ENCODE assay signal across 8 cellular contexts in genomic region chr5:147403659-147404640, GRCh38.
DNase-seq lines count a peak whose midpoint lies in the region; ATAC-seq, FAIRE-seq and TF ChIP-seq lines count a peak whose summit lies in the region.

No MANE protein-coding gene starts in this region.

- H4K20me1 ChIP-seq in GM23338 (replicated peaks; ENCODE audit: insufficient read depth) (peaks cover 37% of the 10 kb centered on the region), HepG2 (ENCODE audit: insufficient read depth, low read length) (no peaks in the 10 kb centered on the region)

- peak; percentile 94 for DNase-seq in GM04504 (ENCODE audit: low read depth)
- DNase-seq in GM23338 (ENCODE audit: low spot score): no peak
- DNase-seq in Kasumi-1 (lab: John Stamatoyannopoulos, UW): peak; percentile 75 to 77
- peak; percentile 97 for DNase-seq in choroid plexus epithelial cell (ENCODE audit: low read depth)
- no peak for DNase-seq in NCI-H345 (lab: John Stamatoyannopoulos, UW)
- no peak for DNase-seq in HepG2 (ENCODE audit: low spot score)
- DNase-seq in activated T-cell treated with anti-CD3 and anti-CD28 coated beads, Interleukin-2, amount 50 U/mL, for 4 hours: no peak

- H3K4me1 ChIP-seq in GM23338 (ENCODE audit: insufficient read depth): no peaks in the 10 kb centered on the region
- H3K4me1 ChIP-seq in mucosa of rectum (ENCODE audit: control insufficient read depth in 2 of 2, insufficient read depth in 2 of 2, low read length in 2 of 2): peaks cover 0 to 3% of the 10 kb centered on the region in 2 donors
- H3K4me1 ChIP-seq in HepG2 (ENCODE audit: insufficient read depth, low read length): no peaks in the 10 kb centered on the region

- H3K27me3 Mint-ChIP-seq in GM23338 (ENCODE audit: insufficient read depth, low read depth, poor library complexity): peaks cover 2% of the 10 kb centered on the region
- H3K27me3 Mint-ChIP-seq in activated T-cell treated with anti-CD3 and anti-CD28 coated beads, Interleukin-2, amount 50 U/mL, for 4 hours (ENCODE audit: low read depth): peaks cover 7% of the 10 kb centered on the region

- H3K36me3 ChIP-seq in GM23338 (ENCODE audit: insufficient read depth) (peaks cover 97% of the 10 kb centered on the region), mucosa of rectum (ENCODE audit: control insufficient read depth in 2 of 2, insufficient read depth in 2 of 2, low read length in 2 of 2) (no peaks in the 10 kb centered on the region), HepG2 (replicated peaks in 1 of 2; ENCODE audit: control insufficient read depth in 1 of 2, insufficient read depth in 2 of 2, low read length in 2 of 2) (no peaks in the 10 kb centered on the region)

- WGBS in HepG2 (ENCODE audit: low lambda C conversion rate): 24% methylated on average over 13 of the region's 15 CpGs

- ATAC-seq in GM23338 (no peak; the same call in 2 of the 3 replicates), HepG2 (no peak)
- no peak for ATAC-seq in activated T-cell treated with anti-CD3 and anti-CD28 coated beads, Interleukin-2, amount 50 U/mL, for 4 hours

- H3K27ac ChIP-seq in GM23338 (ENCODE audit: low read depth) (peak overlapping the region; percentile 64; the same call in 1 of the 2 replicates), mucosa of rectum (ENCODE audit: low read depth in 2 of 2, low read length in 2 of 2) (peak overlapping the region; percentile 53 to 66), HepG2 (ENCODE audit: extremely low read length, insufficient read depth, low read length) (no peak overlapping the region)

- no peak overlapping the region for H2AFZ ChIP-seq in GM23338
- H2AFZ ChIP-seq in HepG2 (ENCODE audit: low read length): no peak overlapping the region

- H3K4me1 Mint-ChIP-seq in GM23338: no peaks in the 10 kb centered on the region
- H3K4me1 Mint-ChIP-seq in activated T-cell treated with anti-CD3 and anti-CD28 coated beads, Interleukin-2, amount 50 U/mL, for 4 hours (ENCODE audit: low read depth): no peaks in the 10 kb centered on the region

- H3K9me2 ChIP-seq in GM23338 (ENCODE audit: insufficient read depth): no peaks in the 10 kb centered on the region

- H3K9ac ChIP-seq in mucosa of rectum (ENCODE audit: low read depth in 1 of 2, low read length in 2 of 2) (no peak overlapping the region), HepG2 (ENCODE audit: insufficient read depth, low read depth, low read length) (no peak overlapping the region)

- TF ChIP-seq CTCF in GM23338 (conservative IDR thresholded peaks at IDR 0.05; ENCODE audit: low read depth in 2 of 2) (no peak), choroid plexus epithelial cell (conservative IDR thresholded peaks at IDR 0.05; ENCODE audit: low read depth, low read length) (no peak), HepG2 (CRISPR knock-in tag; IDR thresholded peaks at IDR 0.05) (no peak)

- H3K79me2 ChIP-seq in GM23338 (replicated peaks; ENCODE audit: insufficient read depth) (0 out of 2 replicates have a peak, but pooled peaks cover 19% of the 10 kb centered on the region), HepG2 (ENCODE audit: insufficient read depth, low read length) (no peaks in the 10 kb centered on the region)

- no peak for TF ChIP-seq POLR2A in HepG2 (IDR thresholded peaks at IDR 0.05; ENCODE audit: insufficient read depth in 1 of 2, low read depth in 2 of 2, low read length in 2 of 2)

- in situ Hi-C loops in HepG2 (cut with HindIII; ENCODE audit: extremely low pct_ligation_motif_present, low pct_unique_long_range_greater_than_20kb): no loop called here

- no peak for TF ChIP-seq EP300 in HepG2 (IDR thresholded peaks at IDR 0.05; ENCODE audit: low read depth in 2 of 2, low read length in 2 of 2)
- no peak for TF ChIP-seq EP300 in HepG2 (CRISPR knock-in tag; IDR thresholded peaks at IDR 0.05; ENCODE audit: borderline replicate concordance)

- peaks cover 96% of the 10 kb centered on the region for H3K36me3 Mint-ChIP-seq in GM23338 (ENCODE audit: low read depth)
- no peaks in the 10 kb centered on the region for H3K36me3 Mint-ChIP-seq in activated T-cell treated with anti-CD3 and anti-CD28 coated beads, Interleukin-2, amount 50 U/mL, for 4 hours (ENCODE audit: insufficient read depth)

- intact Hi-C loops in HepG2 (cut with micrococcal nuclease; ENCODE audit: unreplicated experiment): no loop called here

- no peak overlapping the region for H3K4me3 Mint-ChIP-seq in GM23338
- H3K4me3 Mint-ChIP-seq in activated T-cell treated with anti-CD3 and anti-CD28 coated beads, Interleukin-2, amount 50 U/mL, for 4 hours: no peak overlapping the region

- POLR2A ChIA-PET in HepG2 (lab: Yijun Ruan, JAX): no interaction called here

- H3K27ac Mint-ChIP-seq in GM23338: peak overlapping the region; percentile 63; the same call in 1 of the 2 replicates

- H3K4me3 ChIP-seq in GM23338 (no peak overlapping the region), choroid plexus epithelial cell (ENCODE audit: low read depth, low read length) (no peak overlapping the region), mucosa of rectum (ENCODE audit: low read length in 2 of 2) (no peak overlapping the region), HepG2 (replicated peaks in 1 of 3; ENCODE audit: insufficient read depth in 1 of 3, low read depth in 2 of 3, low read length in 3 of 3) (no peak overlapping the region)

- BruUV-seq in HepG2 (replicated peaks; lab: Mats Ljungman, UMichigan): no TSS peak

- H3K27me3 ChIP-seq in GM23338 (ENCODE audit: insufficient read depth) (no peaks in the 10 kb centered on the region), mucosa of rectum (ENCODE audit: control insufficient read depth in 2 of 2, insufficient read depth in 2 of 2, low read length in 2 of 2) (no peaks in the 10 kb centered on the region), HepG2 (ENCODE audit: control insufficient read depth in 1 of 2, insufficient read depth in 2 of 2, low read length in 2 of 2) (no peaks in the 10 kb centered on the region)

- H3K9me3 Mint-ChIP-seq in GM23338: no peaks in the 10 kb centered on the region
- no peaks in the 10 kb centered on the region for H3K9me3 Mint-ChIP-seq in activated T-cell treated with anti-CD3 and anti-CD28 coated beads, Interleukin-2, amount 50 U/mL, for 4 hours

- H3F3A ChIP-seq in GM23338 (replicated peaks; ENCODE audit: low read depth): peaks cover 27% of the 10 kb centered on the region

- no peak for FAIRE-seq in HepG2 (lab: Jason Lieb, UNC)

- H3K4me2 ChIP-seq in GM23338 (no peak overlapping the region), HepG2 (ENCODE audit: low read depth, low read length) (no peak overlapping the region)

- H3K9me3 ChIP-seq in mucosa of rectum (ENCODE audit: control insufficient read depth in 2 of 2, low read length in 2 of 2) (no peaks in the 10 kb centered on the region), HepG2 (ENCODE audit: low read length) (no peaks in the 10 kb centered on the region)

- CTCF ChIA-PET in HepG2 (lab: Yijun Ruan, JAX; ENCODE audit: low intra/inter-chr PET ratio, low total read pairs): no interaction called here

- no peak for TF ChIP-seq RAD21 in HepG2 (CRISPR knock-in tag; IDR thresholded peaks at IDR 0.05)

TF ChIP-seq in GM23338, 12 proteins besides CTCF, POLR2A, EP300 and RAD21 (continues in another document):
- no peak for TF ChIP-seq POLR2AphosphoS5 (IDR thresholded peaks at IDR 0.05; ENCODE audit: low read depth)
- TF ChIP-seq REST (IDR thresholded peaks at IDR 0.05; ENCODE audit: unreplicated experiment): no peak

TF ChIP-seq in HepG2, 621 proteins besides CTCF, POLR2A, EP300 and RAD21:
- TF ChIP-seq MZF1 (CRISPR knock-in tag; IDR thresholded peaks at IDR 0.05; ENCODE audit: borderline replicate concordance): no peak
- TF ChIP-seq HCFC1 (IDR thresholded peaks at IDR 0.05; ENCODE audit: low read depth, low read length): no peak
- TF ChIP-seq, protein P1, sequence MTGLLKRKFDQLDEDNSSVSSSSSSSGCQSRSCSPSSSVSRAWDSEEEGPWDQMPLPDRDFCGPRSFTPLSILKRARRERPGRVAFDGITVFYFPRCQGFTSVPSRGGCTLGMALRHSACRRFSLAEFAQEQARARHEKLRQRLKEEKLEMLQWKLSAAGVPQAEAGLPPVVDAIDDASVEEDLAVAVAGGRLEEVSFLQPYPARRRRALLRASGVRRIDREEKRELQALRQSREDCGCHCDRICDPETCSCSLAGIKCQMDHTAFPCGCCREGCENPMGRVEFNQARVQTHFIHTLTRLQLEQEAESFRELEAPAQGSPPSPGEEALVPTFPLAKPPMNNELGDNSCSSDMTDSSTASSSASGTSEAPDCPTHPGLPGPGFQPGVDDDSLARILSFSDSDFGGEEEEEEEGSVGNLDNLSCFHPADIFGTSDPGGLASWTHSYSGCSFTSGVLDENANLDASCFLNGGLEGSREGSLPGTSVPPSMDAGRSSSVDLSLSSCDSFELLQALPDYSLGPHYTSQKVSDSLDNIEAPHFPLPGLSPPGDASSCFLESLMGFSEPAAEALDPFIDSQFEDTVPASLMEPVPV (CRISPR knock-in tag; IDR thresholded peaks at IDR 0.05): no peak
- no peak for TF ChIP-seq MEIS1 (CRISPR knock-in tag; IDR thresholded peaks at IDR 0.05; ENCODE audit: borderline replicate concordance)
- TF ChIP-seq, protein P2, sequence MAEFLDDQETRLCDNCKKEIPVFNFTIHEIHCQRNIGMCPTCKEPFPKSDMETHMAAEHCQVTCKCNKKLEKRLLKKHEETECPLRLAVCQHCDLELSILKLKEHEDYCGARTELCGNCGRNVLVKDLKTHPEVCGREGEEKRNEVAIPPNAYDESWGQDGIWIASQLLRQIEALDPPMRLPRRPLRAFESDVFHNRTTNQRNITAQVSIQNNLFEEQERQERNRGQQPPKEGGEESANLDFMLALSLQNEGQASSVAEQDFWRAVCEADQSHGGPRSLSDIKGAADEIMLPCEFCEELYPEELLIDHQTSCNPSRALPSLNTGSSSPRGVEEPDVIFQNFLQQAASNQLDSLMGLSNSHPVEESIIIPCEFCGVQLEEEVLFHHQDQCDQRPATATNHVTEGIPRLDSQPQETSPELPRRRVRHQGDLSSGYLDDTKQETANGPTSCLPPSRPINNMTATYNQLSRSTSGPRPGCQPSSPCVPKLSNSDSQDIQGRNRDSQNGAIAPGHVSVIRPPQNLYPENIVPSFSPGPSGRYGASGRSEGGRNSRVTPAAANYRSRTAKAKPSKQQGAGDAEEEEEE (CRISPR knock-in tag; IDR thresholded peaks at IDR 0.05; ENCODE audit: borderline replicate concordance): no peak
- TF ChIP-seq ATM (IDR thresholded peaks at IDR 0.05; ENCODE audit: borderline replicate concordance): no peak

Comparison
In these comparisons a context has a peak if more than half of its experiments do, and no peak if none do; other contexts are left out.
1. DNase-seq: peak in GM04504 (single experiment), Kasumi-1 (2 of 2) and choroid plexus epithelial cell (single experiment); none in GM23338 (single experiment), NCI-H345 (single experiment), HepG2 (single experiment) and activated T-cell treated with anti-CD3 and anti-CD28 coated beads, Interleukin-2, amount 50 U/mL, for 4 hours (single experiment).